In the genomic region with DNA sequence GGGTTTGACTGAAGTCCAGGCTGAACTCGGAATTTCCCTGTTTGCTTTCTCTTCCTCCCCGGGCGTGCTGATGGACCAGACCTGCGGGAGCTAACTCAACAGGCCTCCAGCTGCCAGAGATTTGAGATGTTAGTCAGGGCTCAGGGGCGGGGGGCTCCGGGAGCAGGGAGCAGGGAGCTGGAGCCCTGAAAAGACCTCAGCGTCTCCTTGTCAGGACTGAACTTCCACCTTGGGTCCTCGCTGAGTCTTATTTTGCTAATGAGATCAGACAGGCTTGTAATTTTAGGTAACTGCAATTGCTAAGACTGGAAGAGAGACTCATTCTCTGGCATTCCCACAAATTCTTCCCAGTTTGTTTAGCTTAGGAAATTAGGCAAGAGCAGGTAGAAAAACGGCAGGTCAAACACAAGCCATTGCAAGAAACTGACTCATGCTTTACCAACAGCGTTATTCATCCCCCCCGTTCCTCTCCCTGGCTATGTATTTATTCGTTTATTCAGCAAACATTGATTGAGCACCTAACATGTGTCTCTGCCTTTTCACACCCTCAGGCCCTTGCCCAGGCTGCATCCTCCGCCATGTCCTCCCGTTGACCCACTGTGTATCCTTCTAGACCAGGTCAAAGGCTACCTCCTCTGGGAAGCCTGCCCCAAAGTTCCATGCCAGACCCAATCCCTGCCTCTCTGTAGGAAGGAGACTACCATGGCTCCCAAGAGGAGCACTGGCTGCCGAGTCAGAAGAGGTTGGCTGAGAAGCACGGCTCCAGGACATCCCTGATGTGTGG, we compare ENCODE assay signal across 12 cellular contexts.
DNase-seq lines count a peak whose midpoint lies in the region; ATAC-seq and TF ChIP-seq lines count a peak whose summit lies in the region.
"Had no signal": no experiment of that assay in that cellular context is flagged by ENCODE, and none has a peak within 500 bp of the region (broad histone marks: within the 10 kb centered on the region; RNA-seq: fewer than 3 reads in every experiment).

No MANE protein-coding gene starts in this region.

- H3K4me3 Mint-ChIP-seq in activated naive CD4-positive, alpha-beta T cell treated with anti-CD3 and anti-CD28 coated beads for 36 hours: no peak overlapping the region
- H3K4me3 Mint-ChIP-seq in stimulated activated effector memory CD8-positive, alpha-beta T cell treated with anti-CD3 and anti-CD28 coated beads, Interleukin-12 subunit alpha, Interleukin-12 subunit beta, amount 100 ng/mL, for 72 hours: no peak overlapping the region
- H3K4me3 Mint-ChIP-seq: B cell had no signal

- peaks cover 6% of the 10 kb centered on the region for H3K9me3 Mint-ChIP-seq in activated naive CD4-positive, alpha-beta T cell treated with anti-CD3 and anti-CD28 coated beads for 36 hours
- H3K9me3 Mint-ChIP-seq in stimulated activated effector memory CD8-positive, alpha-beta T cell treated with anti-CD3 and anti-CD28 coated beads, Interleukin-12 subunit alpha, Interleukin-12 subunit beta, amount 100 ng/mL, for 72 hours: peaks cover 7% of the 10 kb centered on the region

- H3K4me1 ChIP-seq in colonic mucosa (peaks cover 5% of the 10 kb centered on the region), lower lobe of right lung (peaks cover 10% of the 10 kb centered on the region), vagina (peaks cover 36% of the 10 kb centered on the region)

- H3K36me3 ChIP-seq in colonic mucosa (no peaks in the 10 kb centered on the region), lower lobe of right lung (no peaks in the 10 kb centered on the region), vagina (no peaks in the 10 kb centered on the region)
- H3K36me3 ChIP-seq: cardiac muscle cell had no signal

- no peak for TF ChIP-seq POLR2A in vagina (IDR thresholded peaks at IDR 0.05)

- H3K27ac ChIP-seq in colonic mucosa: peak overlapping the region; percentile 15
- no peak overlapping the region for H3K27ac ChIP-seq in lower lobe of right lung
- peak overlapping the region; percentile 8 for H3K27ac ChIP-seq in vagina
- H3K27ac ChIP-seq: cardiac muscle cell had no signal

- intact Hi-C loops in activated naive CD4-positive, alpha-beta T cell treated with anti-CD3 and anti-CD28 coated beads for 36 hours (cut with micrococcal nuclease): no loop called here
- intact Hi-C loops in colonic mucosa (cut with DNase I) (no loop called here), lower lobe of right lung (cut with DNase I) (no loop called here), vagina (cut with DNase I) (no loop called here)

- CTCF ChIA-PET in activated naive CD4-positive, alpha-beta T cell treated with anti-CD3 and anti-CD28 coated beads for 36 hours (lab: Charles Lee): no interaction called here

- ATAC-seq in lower lobe of right lung (peak in 1 of 2 donors; percentile 57), GM19035 (IDR thresholded peaks at IDR 0.05; ENCODE audit: unreplicated experiment) (no peak)
- no peak for ATAC-seq in stimulated activated effector memory CD8-positive, alpha-beta T cell treated with anti-CD3 and anti-CD28 coated beads, Interleukin-12 subunit alpha, Interleukin-12 subunit beta, amount 100 ng/mL, for 72 hours

- H3K4me1 Mint-ChIP-seq in activated naive CD4-positive, alpha-beta T cell treated with anti-CD3 and anti-CD28 coated beads for 36 hours (ENCODE audit: low read depth): no peaks in the 10 kb centered on the region
- no peaks in the 10 kb centered on the region for H3K4me1 Mint-ChIP-seq in stimulated activated effector memory CD8-positive, alpha-beta T cell treated with anti-CD3 and anti-CD28 coated beads, Interleukin-12 subunit alpha, Interleukin-12 subunit beta, amount 100 ng/mL, for 72 hours
- H3K4me1 Mint-ChIP-seq: B cell had no signal

- peaks cover 22% of the 10 kb centered on the region for H3K27me3 Mint-ChIP-seq in activated naive CD4-positive, alpha-beta T cell treated with anti-CD3 and anti-CD28 coated beads for 36 hours (ENCODE audit: low read depth)

- H3K9me3 ChIP-seq in colonic mucosa (no peaks in the 10 kb centered on the region), lower lobe of right lung (peaks cover 7% of the 10 kb centered on the region), vagina (no peaks in the 10 kb centered on the region)

- no peak overlapping the region for H3K9ac ChIP-seq in colonic mucosa (ENCODE audit: low read depth in 2 of 2, low read length in 2 of 2)

- no peaks in the 10 kb centered on the region for H3K36me3 Mint-ChIP-seq in activated naive CD4-positive, alpha-beta T cell treated with anti-CD3 and anti-CD28 coated beads for 36 hours (ENCODE audit: low read depth)
- no peaks in the 10 kb centered on the region for H3K36me3 Mint-ChIP-seq in stimulated activated effector memory CD8-positive, alpha-beta T cell treated with anti-CD3 and anti-CD28 coated beads, Interleukin-12 subunit alpha, Interleukin-12 subunit beta, amount 100 ng/mL, for 72 hours

- H3K27me3 ChIP-seq in colonic mucosa (no peaks in the 10 kb centered on the region), lower lobe of right lung (ENCODE audit: low read depth) (peaks cover 5% of the 10 kb centered on the region), vagina (no peaks in the 10 kb centered on the region)
- H3K27me3 ChIP-seq: cardiac muscle cell had no signal

- H3K27ac Mint-ChIP-seq in activated naive CD4-positive, alpha-beta T cell treated with anti-CD3 and anti-CD28 coated beads for 36 hours: no peak overlapping the region
- no peak overlapping the region for H3K27ac Mint-ChIP-seq in stimulated activated effector memory CD8-positive, alpha-beta T cell treated with anti-CD3 and anti-CD28 coated beads, Interleukin-12 subunit alpha, Interleukin-12 subunit beta, amount 100 ng/mL, for 72 hours
- H3K27ac Mint-ChIP-seq: B cell had no signal

- H3K4me3 ChIP-seq in colonic mucosa (no peak overlapping the region), lower lobe of right lung (no peak overlapping the region), vagina (no peak overlapping the region)
- H3K4me3 ChIP-seq: cardiac muscle cell had no signal

- peak; percentile 2 for DNase-seq in activated naive CD4-positive, alpha-beta T cell treated with anti-CD3 and anti-CD28 coated beads, Interleukin-2, amount 50 U/mL, for 16 hours
- no peak for DNase-seq in activated naive CD4-positive, alpha-beta T cell treated with anti-CD3 and anti-CD28 coated beads for 36 hours
- DNase-seq in colonic mucosa (peak; percentile 20), lower lobe of right lung (peak; percentile 19), vagina (ENCODE audit: extremely low spot score in 2 of 2) (no peak), anterior cingulate cortex (lab: John Stamatoyannopoulos, UW) (no peak)
- DNase-seq in stimulated activated effector memory CD8-positive, alpha-beta T cell treated with anti-CD3 and anti-CD28 coated beads, Interleukin-12 subunit alpha, Interleukin-12 subunit beta, amount 100 ng/mL, for 72 hours (ENCODE audit: low spot score in 2 of 2): no peak
- DNase-seq: activated CD8-positive, alpha-beta memory T cell treated with anti-CD3 and anti-CD28 coated beads for 24 hours; NCI-H526 treated with DMSO at 0.1 percent for 48 hours had no signal

- TF ChIP-seq CTCF in colonic mucosa (IDR thresholded peaks at IDR 0.05) (no peak), lower lobe of right lung (IDR thresholded peaks at IDR 0.05) (no peak), vagina (IDR thresholded peaks at IDR 0.05) (no peak)

Comparison
In these comparisons a context has a peak if more than half of its experiments do, and no peak if none do; other contexts are left out.
1. DNase-seq: peak in activated naive CD4-positive, alpha-beta T cell treated with anti-CD3 and anti-CD28 coated beads, Interleukin-2, amount 50 U/mL, for 16 hours (single experiment), colonic mucosa (single experiment) and lower lobe of right lung (single experiment); none in activated naive CD4-positive, alpha-beta T cell treated with anti-CD3 and anti-CD28 coated beads for 36 hours (single experiment), vagina (0 of 2), anterior cingulate cortex (0 of 58) and stimulated activated effector memory CD8-positive, alpha-beta T cell treated with anti-CD3 and anti-CD28 coated beads, Interleukin-12 subunit alpha, Interleukin-12 subunit beta, amount 100 ng/mL, for 72 hours (0 of 2).